Comparison of ENCODE assay signal across 32 cellular contexts in the genomic region with DNA sequence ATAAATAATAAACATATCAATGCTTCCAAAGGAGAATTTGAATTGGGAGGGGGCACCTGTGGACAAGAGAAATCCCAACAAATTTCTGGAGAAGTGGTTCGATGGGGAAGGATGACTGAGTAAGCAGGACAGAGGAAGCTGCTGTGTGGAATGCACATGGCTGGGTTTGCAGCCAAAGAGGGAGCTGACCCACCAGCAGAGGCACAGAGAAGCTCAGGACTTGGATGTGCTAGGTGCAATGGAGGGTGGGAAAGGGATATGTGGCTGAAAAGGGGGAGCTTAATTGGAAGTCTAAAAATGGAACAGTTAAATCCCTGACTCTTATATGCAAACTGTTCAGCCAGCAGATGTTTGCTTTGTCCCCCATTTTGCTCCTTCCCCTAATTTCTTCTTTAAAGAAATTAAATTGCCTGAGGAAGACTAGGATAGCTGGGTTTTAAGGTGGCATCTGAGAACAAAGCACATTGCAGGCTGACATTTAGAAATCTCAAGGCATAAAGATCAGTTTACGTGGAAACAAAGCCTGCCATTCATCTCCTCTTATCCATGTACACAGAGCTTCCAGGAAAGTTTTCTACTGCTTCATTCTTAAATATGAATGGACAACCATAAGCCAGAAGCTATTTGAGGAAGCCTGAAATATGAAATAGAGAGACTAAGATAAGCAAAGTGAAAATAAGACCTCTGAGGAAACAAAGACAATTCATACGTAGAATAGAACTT. TPM values are rescaled to one million over a fixed set of nuclear protein-coding genes. Genes with fewer than 3 reads are reported as not detected.
DNase-seq lines count a peak whose midpoint lies in the region; ATAC-seq and TF ChIP-seq lines count a peak whose summit lies in the region.
"Had no signal": no experiment of that assay in that cellular context is flagged by ENCODE, and none has a peak within 500 bp of the region (broad histone marks: within the 10 kb centered on the region; RNA-seq: fewer than 3 reads in every experiment).

No MANE protein-coding gene starts in this region.

- CTCF ChIA-PET in activated CD4-positive, alpha-beta T cell treated with anti-CD3 and anti-CD28 coated beads for 36 hours (lab: Charles Lee) = interaction anchor here (0.6 to 3.0 kb wide), 5 partner anchors 8 to 305 kb away, joined by 3 to 10 read pairs (median 3); no protein-coding TSS in a partner anchor
- CTCF ChIA-PET in Caco-2 (lab: Charles Lee) = interaction anchor here (0.6 to 1.1 kb wide), 3 partner anchors 9 to 83 kb away, joined by 3 to 9 read pairs (median 8); no protein-coding TSS in a partner anchor

- intact Hi-C loops in activated CD4-positive, alpha-beta T cell treated with anti-CD3 and anti-CD28 coated beads for 36 hours (cut with DNase I, micrococcal nuclease) = no loop called here
- intact Hi-C loops in activated CD4-positive, alpha-beta T cell treated with anti-CD3 and anti-CD28 coated beads, Interleukin-2, amount 10 ng/mL, durations not matched to agents 24 days and 14 days (cut with micrococcal nuclease) = no loop called here
- intact Hi-C loops in sciatic nerve (cut with DNase I) = no loop called here
- intact Hi-C loops in Caco-2 (cut with micrococcal nuclease; ENCODE audit: unreplicated experiment) = no loop called here

- no peak overlapping the region for H3K9ac ChIP-seq in endodermal cell (ENCODE audit: extremely low read depth, low read length, poor library complexity, severe bottlenecking)

- no peaks in the 10 kb centered on the region for H3K36me3 ChIP-seq in Peyer's patch
- no peaks in the 10 kb centered on the region for H3K36me3 ChIP-seq in endodermal cell (ENCODE audit: control insufficient read depth, insufficient read depth, low read length)
- H3K36me3 ChIP-seq in Caco-2 (ENCODE audit: control insufficient read depth, insufficient read depth, low read length) = no peaks in the 10 kb centered on the region
- H3K36me3 ChIP-seq: lower lobe of right lung, uterus had no signal

- POLR2A ChIA-PET in activated CD4-positive, alpha-beta T cell treated with anti-CD3 and anti-CD28 coated beads for 36 hours (lab: Charles Lee) = no interaction called here
- POLR2A ChIA-PET in Caco-2 (lab: Charles Lee) = no interaction called here

- peaks cover 36% of the 10 kb centered on the region for H3K4me1 Mint-ChIP-seq in activated CD4-positive, alpha-beta T cell treated with anti-CD3 and anti-CD28 coated beads for 36 hours
- peaks cover 54% of the 10 kb centered on the region for H3K4me1 Mint-ChIP-seq in activated CD4-positive, alpha-beta T cell treated with anti-CD3 and anti-CD28 coated beads, Interleukin-2, amount 10 ng/mL, durations not matched to agents 24 days and 14 days
- H3K4me1 Mint-ChIP-seq in endodermal cell (peaks cover 9% of the 10 kb centered on the region), Caco-2 (ENCODE audit: low read depth, unreplicated experiment) (no peaks in the 10 kb centered on the region)
- H3K4me1 Mint-ChIP-seq in stimulated activated memory B cell treated with anti-CD40 and anti-IgM and Interleukin-4, amounts not matched to agents 10 μg/mL and 1 μg/mL and 100 μg/mL, for 72 hours = no peaks in the 10 kb centered on the region

- TF ChIP-seq CTCF in Peyer's patch (IDR thresholded peaks at IDR 0.05) (no peak), endodermal cell (conservative IDR thresholded peaks at IDR 0.05) (no peak), Caco-2 (IDR thresholded peaks at IDR 0.05; ENCODE audit: insufficient read depth in 1 of 2, low read depth in 1 of 2, low read length in 1 of 2, severe bottlenecking in 1 of 2, unreplicated experiment in 1 of 2) (no peak)

- peak; percentile 2 for DNase-seq in activated CD4-positive, alpha-beta T cell treated with anti-CD3 and anti-CD28 coated beads for 36 hours
- no peak for DNase-seq in activated CD4-positive, alpha-beta T cell treated with anti-CD3 and anti-CD28 coated beads, Interleukin-2, amount 10 ng/mL, durations not matched to agents 24 days and 14 days
- DNase-seq in Peyer's patch (peak in 2 of 3 donors; percentile 6 to 14), endodermal cell (peak; percentile 29), sciatic nerve (ENCODE audit: low spot score) (peak; percentile 26), Caco-2 (no peak)
- DNase-seq: activated CD4-positive, alpha-beta memory T cell treated with anti-CD3 and anti-CD28 coated beads, Interleukin-2, amount 10 ng/mL, durations not matched to agents 7 days and 5 days; activated gamma-delta T cell treated with Interleukin-2 at 50 U/mL for 16 hours; CD4-positive, CD25-positive, alpha-beta regulatory T cell; DMS 273 treated with DMSO at 0.1 percent for 48 hours; EL; GOT3; lower lobe of right lung; NCI-H1092 treated with DMSO at 0.1 percent for 48 hours; NCI-H187; NCI-H526; NK-92 treated with Interleukin-12 subunit alpha and Interleukin-12 subunit beta, amount 100 ng/mL, for 24 hours; right cardiac atrium; stimulated activated CD4-positive, alpha-beta T cell treated with anti-CD3 and anti-CD28 coated beads, Interleukin-12 subunit alpha, Interleukin-12 subunit beta, amount 100 ng/mL, for 4 hours; stimulated activated CD4-positive, alpha-beta T cell treated with anti-CD3 and anti-CD28 coated beads, Interleukin-4, amount 100 ng/mL, for 24 hours; uterus had no signal

- H3K27me3 Mint-ChIP-seq in activated CD4-positive, alpha-beta T cell treated with anti-CD3 and anti-CD28 coated beads for 36 hours = no peaks in the 10 kb centered on the region
- H3K27me3 Mint-ChIP-seq in activated CD4-positive, alpha-beta T cell treated with anti-CD3 and anti-CD28 coated beads, Interleukin-2, amount 10 ng/mL, durations not matched to agents 24 days and 14 days = no peaks in the 10 kb centered on the region
- H3K27me3 Mint-ChIP-seq in endodermal cell (ENCODE audit: insufficient read depth) (peaks cover 3% of the 10 kb centered on the region), Caco-2 (ENCODE audit: insufficient read depth, unreplicated experiment) (no peaks in the 10 kb centered on the region)
- H3K27me3 Mint-ChIP-seq in stimulated activated memory B cell treated with anti-CD40 and anti-IgM and Interleukin-4, amounts not matched to agents 10 μg/mL and 1 μg/mL and 100 μg/mL, for 72 hours = no peaks in the 10 kb centered on the region

- H3K27ac ChIP-seq in Peyer's patch = no peak overlapping the region
- H3K27ac ChIP-seq in endodermal cell (ENCODE audit: low read depth, low read length) = no peak overlapping the region
- H3K27ac ChIP-seq: lower lobe of right lung, uterus had no signal

- BruUV-seq in Caco-2 (replicated peaks; lab: Mats Ljungman, UMichigan) = no TSS peak

- H3K9me3 ChIP-seq in Peyer's patch (no peaks in the 10 kb centered on the region), endodermal cell (ENCODE audit: control insufficient read depth, low read length) (peaks cover 9% of the 10 kb centered on the region), Caco-2 (peaks cover 11% of the 10 kb centered on the region)
- H3K9me3 ChIP-seq: lower lobe of right lung, uterus had no signal

- H3K4me1 ChIP-seq in Peyer's patch (no peaks in the 10 kb centered on the region), endodermal cell (ENCODE audit: control insufficient read depth, insufficient read depth, low read length) (no peaks in the 10 kb centered on the region), Caco-2 (peaks cover 3% of the 10 kb centered on the region; the same call in 1 of the 2 replicates)
- H3K4me1 ChIP-seq: lower lobe of right lung, uterus had no signal

- 83 to 91% methylated on average over 2 to 3 of the region's 3 CpGs for WGBS in endodermal cell (ENCODE audit: insufficient coverage in 1 of 2, insufficient read length in 1 of 2), 2 experiments

- no peak for ATAC-seq in activated CD4-positive, alpha-beta T cell treated with anti-CD3 and anti-CD28 coated beads for 36 hours
- ATAC-seq in sciatic nerve (no peak), GM21786 (IDR thresholded peaks at IDR 0.05; ENCODE audit: unreplicated experiment) (no peak)
- ATAC-seq in stimulated activated memory B cell treated with anti-CD40 and anti-IgM and Interleukin-4, amounts not matched to agents 10 μg/mL and 1 μg/mL and 100 μg/mL, for 72 hours = no peak
- ATAC-seq: activated CD4-positive, CD25-positive, alpha-beta regulatory T cell treated with anti-CD3 and anti-CD28 coated beads, Interleukin-2, amount 50 U/mL, for 24 hours; GM12878; lower lobe of right lung; Panc1; right cardiac atrium; stimulated activated effector memory CD8-positive, alpha-beta T cell treated with anti-CD3 and anti-CD28 coated beads, Interleukin-12 subunit alpha, Interleukin-12 subunit beta, amount 100 ng/mL, for 72 hours had no signal

- peaks cover 20% of the 10 kb centered on the region for H3K9me3 Mint-ChIP-seq in activated CD4-positive, alpha-beta T cell treated with anti-CD3 and anti-CD28 coated beads for 36 hours (ENCODE audit: low read depth)
- H3K9me3 Mint-ChIP-seq in activated CD4-positive, alpha-beta T cell treated with anti-CD3 and anti-CD28 coated beads, Interleukin-2, amount 10 ng/mL, durations not matched to agents 24 days and 14 days = peaks cover 21% of the 10 kb centered on the region
- H3K9me3 Mint-ChIP-seq in endodermal cell (peaks cover 16% of the 10 kb centered on the region), Caco-2 (ENCODE audit: unreplicated experiment) (peaks cover 30% of the 10 kb centered on the region)
- peaks cover 3% of the 10 kb centered on the region for H3K9me3 Mint-ChIP-seq in stimulated activated memory B cell treated with anti-CD40 and anti-IgM and Interleukin-4, amounts not matched to agents 10 μg/mL and 1 μg/mL and 100 μg/mL, for 72 hours

- H3K4me3 ChIP-seq in Peyer's patch = no peak overlapping the region
- H3K4me3 ChIP-seq in endodermal cell (ENCODE audit: low read length) = no peak overlapping the region
- no peak overlapping the region for H3K4me3 ChIP-seq in Caco-2 (ENCODE audit: low read depth, low read length)
- H3K4me3 ChIP-seq: GM12878, lower lobe of right lung, uterus had no signal

- no peaks in the 10 kb centered on the region for H3K27me3 ChIP-seq in Peyer's patch
- no peaks in the 10 kb centered on the region for H3K27me3 ChIP-seq in endodermal cell (ENCODE audit: control insufficient read depth, insufficient read depth, low read length, poor library complexity, severe bottlenecking)
- no peaks in the 10 kb centered on the region; the same call in 1 of the 2 replicates for H3K27me3 ChIP-seq in Caco-2 (replicated peaks; ENCODE audit: control insufficient read depth, insufficient read depth, low read length)
- H3K27me3 ChIP-seq: uterus had no signal

- no peak overlapping the region for H3K4me3 Mint-ChIP-seq in activated CD4-positive, alpha-beta T cell treated with anti-CD3 and anti-CD28 coated beads for 36 hours
- H3K4me3 Mint-ChIP-seq in activated CD4-positive, alpha-beta T cell treated with anti-CD3 and anti-CD28 coated beads, Interleukin-2, amount 10 ng/mL, durations not matched to agents 24 days and 14 days = no peak overlapping the region
- H3K4me3 Mint-ChIP-seq in endodermal cell = no peak overlapping the region
- no peak overlapping the region for H3K4me3 Mint-ChIP-seq in stimulated activated memory B cell treated with anti-CD40 and anti-IgM and Interleukin-4, amounts not matched to agents 10 μg/mL and 1 μg/mL and 100 μg/mL, for 72 hours
- no peak overlapping the region for H3K4me3 Mint-ChIP-seq in Caco-2 (ENCODE audit: unreplicated experiment)
- H3K4me3 Mint-ChIP-seq: activated CD4-positive, alpha-beta memory T cell treated with anti-CD3 and anti-CD28 coated beads, Interleukin-2, amount 10 ng/mL, durations not matched to agents 7 days and 5 days; CD4-positive, CD25-positive, alpha-beta regulatory T cell; nephron; stimulated activated effector memory CD8-positive, alpha-beta T cell treated with anti-CD3 and anti-CD28 coated beads, Interleukin-12 subunit alpha, Interleukin-12 subunit beta, amount 100 ng/mL, for 72 hours had no signal

- H3K36me3 Mint-ChIP-seq in activated CD4-positive, alpha-beta T cell treated with anti-CD3 and anti-CD28 coated beads for 36 hours (ENCODE audit: low read depth) = peaks cover 51% of the 10 kb centered on the region
- H3K36me3 Mint-ChIP-seq in activated CD4-positive, alpha-beta T cell treated with anti-CD3 and anti-CD28 coated beads, Interleukin-2, amount 10 ng/mL, durations not matched to agents 24 days and 14 days (ENCODE audit: low read depth) = peaks cover 75% of the 10 kb centered on the region
- H3K36me3 Mint-ChIP-seq in endodermal cell (ENCODE audit: low read depth) = no peaks in the 10 kb centered on the region
- H3K36me3 Mint-ChIP-seq in stimulated activated memory B cell treated with anti-CD40 and anti-IgM and Interleukin-4, amounts not matched to agents 10 μg/mL and 1 μg/mL and 100 μg/mL, for 72 hours = peaks cover 20% of the 10 kb centered on the region
- H3K36me3 Mint-ChIP-seq in Caco-2 (ENCODE audit: insufficient read depth, unreplicated experiment) = peaks cover 6% of the 10 kb centered on the region

- TF ChIP-seq POLR2A in Peyer's patch (IDR thresholded peaks at IDR 0.05) = no peak

- no peak overlapping the region for H3K27ac Mint-ChIP-seq in activated CD4-positive, alpha-beta T cell treated with anti-CD3 and anti-CD28 coated beads for 36 hours
- no peak overlapping the region for H3K27ac Mint-ChIP-seq in activated CD4-positive, alpha-beta T cell treated with anti-CD3 and anti-CD28 coated beads, Interleukin-2, amount 10 ng/mL, durations not matched to agents 24 days and 14 days
- H3K27ac Mint-ChIP-seq in endodermal cell (no peak overlapping the region), Caco-2 (ENCODE audit: unreplicated experiment) (no peak overlapping the region)
- no peak overlapping the region for H3K27ac Mint-ChIP-seq in stimulated activated memory B cell treated with anti-CD40 and anti-IgM and Interleukin-4, amounts not matched to agents 10 μg/mL and 1 μg/mL and 100 μg/mL, for 72 hours
- H3K27ac Mint-ChIP-seq: activated CD4-positive, alpha-beta memory T cell treated with anti-CD3 and anti-CD28 coated beads, Interleukin-2, amount 10 ng/mL, durations not matched to agents 7 days and 5 days; CD4-positive, CD25-positive, alpha-beta regulatory T cell; stimulated activated effector memory CD8-positive, alpha-beta T cell treated with anti-CD3 and anti-CD28 coated beads, Interleukin-12 subunit alpha, Interleukin-12 subunit beta, amount 100 ng/mL, for 72 hours had no signal

RNA-seq across cellular contexts. Expression of gene TNS4, which starts 23.0 kb away (rescaled TPM):
- 10 to 100 TPM; 10.8 to 12.8 TPM for total RNA-seq in activated CD4-positive, alpha-beta T cell treated with anti-CD3 and anti-CD28 coated beads for 36 hours
- 13.1 and 16.8 TPM in 2 replicates for total RNA-seq in activated CD4-positive, alpha-beta T cell treated with anti-CD3 and anti-CD28 coated beads, Interleukin-2, amount 10 ng/mL, durations not matched to agents 24 days and 14 days
- total RNA-seq in Peyer's patch (1 to 10 TPM in 3 of 4 donors, under 1 TPM in 1; 0.54 to 2.5 (median 1.7) TPM), endodermal cell (1 to 10 TPM in 1 of 2 donors, under 1 TPM in 1; 0.89 to 2.5 TPM), sciatic nerve (0.36 TPM), Caco-2 (2022) (0.65 TPM in 1 of 2 replicates, not detected in the other)
- polyA plus RNA-seq in endodermal cell (2013, experiment 1 of 2) = 0.07 TPM
- polyA plus RNA-seq in endodermal cell (2013, experiment 2 of 2) = not detected
- total RNA-seq: cerebellum, endothelial cell of umbilical vein, temporal lobe had no signal
- polyA plus RNA-seq: endothelial cell of umbilical vein, right cardiac atrium had no signal

RNA-seq across cellular contexts. Expression of gene CCR7, which starts 40.9 kb away (rescaled TPM):
- 100 to 1,000 TPM; 325 to 389 TPM for total RNA-seq in activated CD4-positive, alpha-beta T cell treated with anti-CD3 and anti-CD28 coated beads for 36 hours
- 217 and 220 TPM in 2 replicates for total RNA-seq in activated CD4-positive, alpha-beta T cell treated with anti-CD3 and anti-CD28 coated beads, Interleukin-2, amount 10 ng/mL, durations not matched to agents 24 days and 14 days
- 10 to 100 TPM in 1 of 4 donors, 1 to 10 TPM in 1, not detected in 2; 3.1 to 22.3 TPM for total RNA-seq in Peyer's patch
- total RNA-seq in endodermal cell = under 1 TPM in 1 of 2 donors, not detected in 1; 0.53 TPM
- 0.21 TPM for polyA plus RNA-seq in endodermal cell (2013, experiment 1 of 2)
- polyA plus RNA-seq in endodermal cell (2013, experiment 2 of 2) = not detected
- total RNA-seq in sciatic nerve = 1.4 TPM
- not detected in 2 replicates for total RNA-seq in Caco-2 (2022)
- total RNA-seq: A172, cerebellum, endothelial cell of umbilical vein had no signal

Comparison
In these comparisons a context has a peak if more than half of its experiments do, and no peak if none do; other contexts are left out.
1. DNase-seq: peak in activated CD4-positive, alpha-beta T cell treated with anti-CD3 and anti-CD28 coated beads for 36 hours (single experiment), Peyer's patch (2 of 3), endodermal cell (single experiment) and sciatic nerve (single experiment); none in activated CD4-positive, alpha-beta T cell treated with anti-CD3 and anti-CD28 coated beads, Interleukin-2, amount 10 ng/mL, durations not matched to agents 24 days and 14 days (single experiment) and Caco-2 (0 of 2).